10 cellular contexts compared by ENCODE assay signal in genomic region chr14:71472281-71472960, GRCh38.
DNase-seq lines count a peak whose midpoint lies in the region; ATAC-seq and TF ChIP-seq lines count a peak whose summit lies in the region.
"Had no signal": no experiment of that assay in that cellular context is flagged by ENCODE, and none has a peak within 500 bp of the region (broad histone marks: within the 10 kb centered on the region; RNA-seq: fewer than 3 reads in every experiment).

No MANE protein-coding gene starts in this region.

- ATAC-seq in GM18909 (IDR thresholded peaks at IDR 0.05; ENCODE audit: poor library complexity, unreplicated experiment) (peak; percentile 72), HG02938 (IDR thresholded peaks at IDR 0.05; ENCODE audit: unreplicated experiment) (peak; percentile 80)

- no peak overlapping the region for H3K27ac Mint-ChIP-seq in endothelial cell (ENCODE audit: unreplicated experiment)

- H3K4me3 Mint-ChIP-seq in endothelial cell (ENCODE audit: unreplicated experiment) = no peak overlapping the region

- no peaks in the 10 kb centered on the region for H3K36me3 Mint-ChIP-seq in endothelial cell (ENCODE audit: low read depth, unreplicated experiment)

- H3K9me3 Mint-ChIP-seq in endothelial cell (ENCODE audit: unreplicated experiment) = no peaks in the 10 kb centered on the region

- no peaks in the 10 kb centered on the region for H3K27me3 Mint-ChIP-seq in endothelial cell (ENCODE audit: unreplicated experiment)

- no peak for TF ChIP-seq CTCF in endothelial cell (IDR thresholded peaks at IDR 0.05; ENCODE audit: unreplicated experiment)

- peaks cover 4% of the 10 kb centered on the region for H3K4me1 Mint-ChIP-seq in endothelial cell (ENCODE audit: unreplicated experiment)

- peak; percentile 35 for DNase-seq in GM03348 (ENCODE audit: low spot score)
- DNase-seq in amniotic epithelial cell (ENCODE audit: low read depth) = peak; percentile 43
- no peak for DNase-seq in endothelial cell (ENCODE audit: low spot score)
- DNase-seq in NCI-H2081 (lab: John Stamatoyannopoulos, UW) = no peak
- no peak for DNase-seq in superior temporal gyrus (ENCODE audit: extremely low spot score)
- DNase-seq in MV-4-11 (lab: John Stamatoyannopoulos, UW) = no peak
- DNase-seq: NCI-H526 treated with DMSO at 0.1 percent for 48 hours, transverse colon had no signal

Comparison
In these comparisons a context has a peak if more than half of its experiments do, and no peak if none do; other contexts are left out.
1. DNase-seq: peak in GM03348 (single experiment) and amniotic epithelial cell (single experiment); none in endothelial cell (single experiment), NCI-H2081 (0 of 2), superior temporal gyrus (single experiment) and MV-4-11 (single experiment).